Comparison of ENCODE assay signal across 3 cellular contexts in genomic region chr18:49523580-49524093, GRCh38. TPM values are rescaled to one million over a fixed set of nuclear protein-coding genes. Genes with fewer than 3 reads are reported as not detected.
"Had no signal": no experiment of that assay in that cellular context is flagged by ENCODE, and none has a peak within 500 bp of the region (broad histone marks: within the 10 kb centered on the region; RNA-seq: fewer than 3 reads in every experiment).

No MANE protein-coding gene starts in this region.

RNA-seq across cellular contexts. Expression of gene LIPG, which starts 38.2 kb away (rescaled TPM):
- total RNA-seq: OCI-LY7, Right ventricle myocardium inferior, SK-MEL-5 had no signal
